ENCODE assay signal across 24 cellular contexts in the genomic region with DNA sequence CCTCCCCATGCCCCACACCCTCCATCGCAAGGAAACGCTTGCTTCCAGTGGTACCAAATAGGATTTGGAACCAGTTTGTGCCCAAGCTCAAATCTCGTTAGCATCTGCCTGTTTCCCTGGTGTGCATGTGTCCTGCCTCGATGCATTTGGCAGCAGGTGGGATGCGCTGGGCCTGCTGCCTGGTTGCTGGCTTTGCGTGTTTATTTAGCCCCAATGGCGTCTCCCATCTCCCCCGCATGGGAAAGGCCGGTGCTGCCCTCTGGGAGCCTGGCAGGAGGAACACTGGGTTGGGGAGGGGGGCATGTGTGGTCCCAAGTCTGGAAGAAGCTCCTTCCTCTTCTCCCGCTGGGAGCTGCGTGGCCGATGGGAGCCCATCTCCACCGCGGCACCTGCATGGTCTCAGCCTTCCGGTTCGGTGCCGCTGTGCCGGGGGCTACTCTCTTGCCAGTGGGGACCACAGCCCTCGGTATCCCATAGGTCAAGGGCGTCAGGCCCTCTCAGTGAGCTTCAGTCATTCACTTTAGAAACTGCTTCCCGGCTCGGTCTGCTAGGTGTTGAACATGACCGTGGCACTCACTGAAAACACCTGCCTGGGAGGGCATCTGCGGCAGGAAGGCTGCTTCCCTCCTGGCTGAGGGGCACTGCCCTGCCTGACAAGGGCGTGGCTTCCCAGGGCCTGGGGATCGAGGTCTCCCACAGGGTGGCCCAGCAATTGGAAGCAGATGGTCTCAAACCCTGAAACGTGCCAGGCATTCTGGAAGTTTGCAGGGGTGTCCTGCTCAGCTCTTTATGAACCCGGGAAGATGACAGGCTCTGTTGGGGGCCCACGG. TPM values are rescaled to one million over a fixed set of nuclear protein-coding genes. Genes with fewer than 3 reads are reported as not detected.
"Had no signal": no experiment of that assay in that cellular context is flagged by ENCODE, and none has a peak within 500 bp of the region (broad histone marks: within the 10 kb centered on the region; RNA-seq: fewer than 3 reads in every experiment).

No MANE protein-coding gene starts in this region.

- H3K27ac ChIP-seq: brain microvascular endothelial cell, epithelial cell of prostate, gastroesophageal sphincter, neutrophil, ovary, prostate gland, suprapubic skin, transverse colon, VCaP had no signal

- FAIRE-seq: urothelium cell line had no signal

- H3K4me1 ChIP-seq: gastroesophageal sphincter, prostate gland, suprapubic skin, transverse colon had no signal

- ATAC-seq: activated CD8-positive, alpha-beta memory T cell treated with anti-CD3 and anti-CD28 coated beads, Interleukin-2, amount 10 ng/mL, durations not matched to agents 7 days and 5 days; activated CD8-positive, alpha-beta T cell treated with anti-CD3 and anti-CD28 coated beads for 36 hours; gastroesophageal sphincter; left lobe of liver had no signal

- DNase-seq: activated CD4-positive, alpha-beta T cell treated with anti-CD3 and anti-CD28 coated beads, Interleukin-2, amount 10 ng/mL, durations not matched to agents 7 days and 5 days; activated CD4-positive, CD25-positive, alpha-beta regulatory T cell treated with anti-CD3 and anti-CD28 coated beads, Interleukin-2, amount 50 U/mL, for 72 hours; activated CD8-positive, alpha-beta memory T cell treated with anti-CD3 and anti-CD28 coated beads, Interleukin-2, amount 10 ng/mL, durations not matched to agents 7 days and 5 days; activated CD8-positive, alpha-beta T cell treated with anti-CD3 and anti-CD28 coated beads for 36 hours; activated gamma-delta T cell; activated naive CD4-positive, alpha-beta T cell treated with anti-CD3 and anti-CD28 coated beads, Interleukin-2, amount 50 U/mL, for 16 hours; activated T-cell treated with anti-CD3 and anti-CD28 coated beads for 4 hours; brain microvascular endothelial cell; central memory CD4-positive, alpha-beta T cell; cortex of kidney; head of caudate nucleus; islet precursor cell; ovary; stimulated activated CD4-positive, alpha-beta T cell treated with anti-CD3 and anti-CD28 coated beads, Interleukin-1b, Interleukin-23, amount 100 ng/mL, for 48 hours; transverse colon had no signal

- H3K27me3 ChIP-seq: neutrophil, ovary, suprapubic skin, transverse colon had no signal

- H3K9me3 ChIP-seq: gastroesophageal sphincter, neutrophil, ovary, prostate gland, suprapubic skin, transverse colon had no signal

- H3K36me3 ChIP-seq: brain microvascular endothelial cell, neutrophil, ovary, prostate gland, transverse colon had no signal

- H3K4me3 ChIP-seq: gastroesophageal sphincter, ovary, prostate gland, suprapubic skin, transverse colon had no signal

RNA-seq across cellular contexts. Expression of gene F7, which starts 11.8 kb away (rescaled TPM):
- total RNA-seq: activated CD4-positive, alpha-beta T cell treated with anti-CD3 and anti-CD28 coated beads, Interleukin-2, amount 10 ng/mL, durations not matched to agents 7 days and 5 days; activated CD8-positive, alpha-beta memory T cell treated with anti-CD3 and anti-CD28 coated beads, Interleukin-2, amount 10 ng/mL, durations not matched to agents 7 days and 5 days; natural killer cell treated with Interleukin-12 subunit alpha and Interleukin-12 subunit beta and Interleukin-15 and Interleukin-18, amount 100 ng/mL, for 72 hours; suprapubic skin; transverse colon had no signal

RNA-seq across cellular contexts. Expression of gene F10, which starts 28.8 kb away (rescaled TPM):
- total RNA-seq: activated CD4-positive, alpha-beta T cell treated with anti-CD3 and anti-CD28 coated beads, Interleukin-2, amount 10 ng/mL, durations not matched to agents 7 days and 5 days; activated CD8-positive, alpha-beta memory T cell treated with anti-CD3 and anti-CD28 coated beads, Interleukin-2, amount 10 ng/mL, durations not matched to agents 7 days and 5 days; activated CD8-positive, alpha-beta T cell treated with anti-CD3 and anti-CD28 coated beads for 36 hours; natural killer cell treated with Interleukin-12 subunit alpha and Interleukin-12 subunit beta and Interleukin-15 and Interleukin-18, amount 100 ng/mL, for 72 hours had no signal
